8 cellular contexts compared by ENCODE assay signal in the genomic region with DNA sequence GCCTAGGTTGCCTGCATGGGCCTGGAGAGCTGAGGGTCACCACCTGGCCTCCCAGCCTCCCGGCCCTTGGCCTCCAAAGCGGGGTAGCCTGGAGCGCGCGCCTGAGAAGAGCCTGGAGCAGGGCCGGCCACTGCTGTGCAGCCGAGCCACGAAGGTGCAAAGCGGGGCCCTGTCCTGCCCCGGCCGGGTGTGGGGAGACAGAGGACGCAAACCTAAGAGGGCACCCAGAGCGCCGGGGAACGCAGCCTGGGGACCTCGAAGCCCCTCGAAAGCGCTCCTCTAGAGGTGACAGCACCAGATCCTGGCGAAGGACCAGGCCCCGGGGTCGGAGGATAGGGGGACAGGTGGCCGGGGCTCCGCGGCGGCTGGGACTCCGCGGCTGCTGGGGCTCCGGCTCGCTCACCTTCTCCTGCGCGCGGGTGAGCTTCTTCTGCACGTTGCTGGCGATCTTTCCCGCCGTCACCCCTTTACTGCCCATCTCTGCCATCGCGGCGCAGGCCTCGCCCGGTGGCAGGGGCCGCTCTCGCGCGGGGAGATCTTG. TPM values are rescaled to one million over a fixed set of nuclear protein-coding genes. Genes with fewer than 3 reads are reported as not detected.
DNase-seq lines count a peak whose midpoint lies in the region; ATAC-seq and TF ChIP-seq lines count a peak whose summit lies in the region.

No MANE protein-coding gene starts in this region.

- DNase-seq in AG08395 (ENCODE audit: low spot score) (peak; percentile 38), GM19238 (ENCODE audit: insufficient read length, low spot score) (peak; percentile 44), germinal center (ENCODE audit: low spot score) (peak; percentile 34), ovary (peak in 4 of 5 donors; percentile 38 to 66 (median 64)), NAMALWA (ENCODE audit: low spot score) (no peak), COR-L47 (lab: John Stamatoyannopoulos, UW) (no peak)
- DNase-seq in activated CD4-positive, alpha-beta memory T cell treated with anti-CD3 and anti-CD28 coated beads, Interleukin-2, amount 10 ng/mL, durations not matched to agents 7 days and 5 days, result no peak

- H3K27ac ChIP-seq in ovary, result peak overlapping the region; percentile 81 to 84

- TF ChIP-seq CTCF in ovary (IDR thresholded peaks at IDR 0.05), result no peak

- H3K4me3 ChIP-seq in ovary, result peak overlapping the region; percentile 51

- peak overlapping the region; percentile 69 for H3K4me3 Mint-ChIP-seq in activated CD4-positive, alpha-beta memory T cell treated with anti-CD3 and anti-CD28 coated beads, Interleukin-2, amount 10 ng/mL, durations not matched to agents 7 days and 5 days

- CTCF ChIA-PET in activated CD4-positive, alpha-beta memory T cell treated with anti-CD3 and anti-CD28 coated beads, Interleukin-2, amount 10 ng/mL, durations not matched to agents 7 days and 5 days (lab: Charles Lee), result no interaction called here

- H3K4me1 Mint-ChIP-seq in activated CD4-positive, alpha-beta memory T cell treated with anti-CD3 and anti-CD28 coated beads, Interleukin-2, amount 10 ng/mL, durations not matched to agents 7 days and 5 days, result peaks cover 7% of the 10 kb centered on the region

- POLR2A ChIA-PET in activated CD4-positive, alpha-beta memory T cell treated with anti-CD3 and anti-CD28 coated beads, Interleukin-2, amount 10 ng/mL, durations not matched to agents 7 days and 5 days (lab: Charles Lee), result interaction anchor here (2.8 kb wide), 1 partner anchor 26 kb away, joined by 26 read pairs; no protein-coding TSS in a partner anchor

- H3K9me3 ChIP-seq in ovary, result no peaks in the 10 kb centered on the region

- no peak for TF ChIP-seq POLR2A in ovary (IDR thresholded peaks at IDR 0.05)

- intact Hi-C loops in ovary (cut with DNase I), result loop anchor here in 1 of 4 donors (5.0 kb wide), 1 partner anchor 39 kb away; no protein-coding TSS in a partner anchor

- H3K36me3 ChIP-seq in ovary, result no peaks in the 10 kb centered on the region

- peaks cover 8% of the 10 kb centered on the region for H3K4me1 ChIP-seq in ovary (ENCODE audit: insufficient read depth)

- H3K9me3 Mint-ChIP-seq in activated CD4-positive, alpha-beta memory T cell treated with anti-CD3 and anti-CD28 coated beads, Interleukin-2, amount 10 ng/mL, durations not matched to agents 7 days and 5 days, result no peaks in the 10 kb centered on the region

- H3K27ac Mint-ChIP-seq in activated CD4-positive, alpha-beta memory T cell treated with anti-CD3 and anti-CD28 coated beads, Interleukin-2, amount 10 ng/mL, durations not matched to agents 7 days and 5 days, result no peak overlapping the region

- peak; percentile 22 for ATAC-seq in HG03196 (IDR thresholded peaks at IDR 0.05; ENCODE audit: unreplicated experiment)

- H3K27me3 Mint-ChIP-seq in activated CD4-positive, alpha-beta memory T cell treated with anti-CD3 and anti-CD28 coated beads, Interleukin-2, amount 10 ng/mL, durations not matched to agents 7 days and 5 days, result peaks cover 27% of the 10 kb centered on the region

- TF ChIP-seq EP300 in ovary (IDR thresholded peaks at IDR 0.05), result no peak

- no peaks in the 10 kb centered on the region for H3K27me3 ChIP-seq in ovary

- H3K36me3 Mint-ChIP-seq in activated CD4-positive, alpha-beta memory T cell treated with anti-CD3 and anti-CD28 coated beads, Interleukin-2, amount 10 ng/mL, durations not matched to agents 7 days and 5 days (ENCODE audit: low read depth), result no peaks in the 10 kb centered on the region

- 0 to 1% (median 0%) methylated on average over 40 to 45 of the region's 45 CpGs for WGBS in ovary, 3 donors

RNA-seq across cellular contexts. Expression of a gene that starts 0.4 kb away (rescaled TPM):
- total RNA-seq in activated CD4-positive, alpha-beta memory T cell treated with anti-CD3 and anti-CD28 coated beads, Interleukin-2, amount 10 ng/mL, durations not matched to agents 7 days and 5 days, result 100 to 1,000 TPM; 130 to 131 TPM
- 10 to 100 TPM; 25.2 to 77.3 (median 57.6) TPM for total RNA-seq in ovary
- polyA plus RNA-seq in ovary, result 10 to 100 TPM; 16.7 to 32.6 TPM

Comparison
In these comparisons a context has a peak if more than half of its experiments do, and no peak if none do; other contexts are left out.
1. DNase-seq: peak in AG08395 (single experiment), GM19238 (single experiment), germinal center (single experiment) and ovary (4 of 5); none in activated CD4-positive, alpha-beta memory T cell treated with anti-CD3 and anti-CD28 coated beads, Interleukin-2, amount 10 ng/mL, durations not matched to agents 7 days and 5 days (single experiment), NAMALWA (single experiment) and COR-L47 (single experiment).